27 cellular contexts compared by ENCODE assay signal in genomic region chr19:1924320-1924961, GRCh38.
"Had no signal": no experiment of that assay in that cellular context is flagged by ENCODE, and none has a peak within 500 bp of the region (broad histone marks: within the 10 kb centered on the region; RNA-seq: fewer than 3 reads in every experiment).

No MANE protein-coding gene starts in this region.

- H3K9me3 Mint-ChIP-seq: activated B cell treated with CpG ODN at 0.5 μM for 24 hours; activated CD4-positive, alpha-beta T cell treated with anti-CD3 and anti-CD28 coated beads, Interleukin-2, amount 10 ng/mL, durations not matched to agents 7 days and 5 days; activated naive CD8-positive, alpha-beta T cell treated with anti-CD3 and anti-CD28 coated beads, Interleukin-2, amount 10 ng/mL, durations not matched to agents 7 days and 5 days; activated T-cell treated with anti-CD3 and anti-CD28 coated beads, Interleukin-2, amount 50 U/mL, for 4 hours; activated T-helper 17 cell treated with anti-CD3 and anti-CD28 coated beads, Interleukin-2, amount 50 U/mL, for 72 hours had no signal

- H3K27ac ChIP-seq: adrenal gland, breast epithelium, colonic mucosa, PC-9 had no signal

- H3K36me3 ChIP-seq: breast epithelium, colonic mucosa, MG63 had no signal

- H3K9me3 ChIP-seq: adrenal gland, breast epithelium, colonic mucosa, MG63 had no signal

- H3K36me3 Mint-ChIP-seq: activated naive CD8-positive, alpha-beta T cell treated with anti-CD3 and anti-CD28 coated beads, Interleukin-2, amount 10 ng/mL, durations not matched to agents 7 days and 5 days had no signal

- DNase-seq: activated B cell treated with CpG ODN at 0.5 μM for 24 hours; activated CD4-positive, alpha-beta T cell treated with anti-CD3 and anti-CD28 coated beads for 1 hour; activated CD4-positive, alpha-beta T cell treated with anti-CD3 and anti-CD28 coated beads, Interleukin-2, amount 10 ng/mL, durations not matched to agents 7 days and 5 days; activated CD8-positive, alpha-beta memory T cell treated with anti-CD3 and anti-CD28 coated beads, Interleukin-2, amount 50 U/mL, for 48 hours; activated CD8-positive, alpha-beta T cell treated with anti-CD3 and anti-CD28 coated beads, Interleukin-2, amount 10 ng/mL, durations not matched to agents 7 days and 5 days; activated gamma-delta T cell; activated naive CD4-positive, alpha-beta T cell treated with anti-CD3 and anti-CD28 coated beads, Interleukin-2, amount 50 U/mL, for 16 hours; activated naive CD8-positive, alpha-beta T cell treated with anti-CD3 and anti-CD28 coated beads, Interleukin-2, amount 10 ng/mL, durations not matched to agents 7 days and 5 days; activated T-cell treated with anti-CD3 and anti-CD28 coated beads, Interleukin-2, amount 50 U/mL, for 4 hours; adrenal gland; aorta; caudate nucleus; colonic mucosa; MG63; NCI-H1105 treated with DMSO at 0.1 percent for 48 hours; NCI-H1436 treated with DMSO at 0.1 percent for 48 hours; NCI-H187; NCI-H2081; NCI-H510A treated with DMSO at 0.1 percent for 48 hours; NCI-H69; NK-92 treated with Interleukin-12 subunit alpha and Interleukin-12 subunit beta, amount 100 ng/mL, for 24 hours; PC-9; SIG-M5; T-helper 17 cell; T1000 had no signal

- ATAC-seq: activated CD8-positive, alpha-beta T cell treated with anti-CD3 and anti-CD28 coated beads, Interleukin-2, amount 10 ng/mL, durations not matched to agents 7 days and 5 days; activated T-cell treated with anti-CD3 and anti-CD28 coated beads, Interleukin-2, amount 50 U/mL, for 4 hours; activated T-helper 17 cell treated with anti-CD3 and anti-CD28 coated beads, Interleukin-2, amount 50 U/mL, for 72 hours; T-helper 17 cell had no signal

- H3K4me3 ChIP-seq: adrenal gland, breast epithelium, colonic mucosa, MG63, PC-9 had no signal

- H3K4me3 Mint-ChIP-seq: activated B cell treated with CpG ODN at 0.5 μM for 24 hours; activated CD4-positive, alpha-beta T cell treated with anti-CD3 and anti-CD28 coated beads, Interleukin-2, amount 10 ng/mL, durations not matched to agents 7 days and 5 days; activated CD8-positive, alpha-beta T cell treated with anti-CD3 and anti-CD28 coated beads, Interleukin-2, amount 10 ng/mL, durations not matched to agents 7 days and 5 days; activated naive CD8-positive, alpha-beta T cell treated with anti-CD3 and anti-CD28 coated beads, Interleukin-2, amount 10 ng/mL, durations not matched to agents 7 days and 5 days; activated T-cell treated with anti-CD3 and anti-CD28 coated beads, Interleukin-2, amount 50 U/mL, for 4 hours had no signal

- H3K4me2 ChIP-seq: PC-9 had no signal

- H3K4me1 ChIP-seq: colonic mucosa had no signal

- H3K27me3 Mint-ChIP-seq: activated B cell treated with CpG ODN at 0.5 μM for 24 hours; activated CD4-positive, alpha-beta T cell treated with anti-CD3 and anti-CD28 coated beads, Interleukin-2, amount 10 ng/mL, durations not matched to agents 7 days and 5 days; activated T-helper 17 cell treated with anti-CD3 and anti-CD28 coated beads, Interleukin-2, amount 50 U/mL, for 72 hours; T-helper 17 cell had no signal

- H3K27ac Mint-ChIP-seq: activated CD8-positive, alpha-beta T cell treated with anti-CD3 and anti-CD28 coated beads, Interleukin-2, amount 10 ng/mL, durations not matched to agents 7 days and 5 days; activated naive CD8-positive, alpha-beta T cell treated with anti-CD3 and anti-CD28 coated beads, Interleukin-2, amount 10 ng/mL, durations not matched to agents 7 days and 5 days; activated T-helper 17 cell treated with anti-CD3 and anti-CD28 coated beads, Interleukin-2, amount 50 U/mL, for 72 hours; T-helper 17 cell had no signal

- H2AFZ ChIP-seq: PC-9 had no signal

- H3K27me3 ChIP-seq: adrenal gland, breast epithelium, colonic mucosa, MG63 had no signal
